Comparison of ENCODE assay signal across 2 cellular contexts in the genomic region with DNA sequence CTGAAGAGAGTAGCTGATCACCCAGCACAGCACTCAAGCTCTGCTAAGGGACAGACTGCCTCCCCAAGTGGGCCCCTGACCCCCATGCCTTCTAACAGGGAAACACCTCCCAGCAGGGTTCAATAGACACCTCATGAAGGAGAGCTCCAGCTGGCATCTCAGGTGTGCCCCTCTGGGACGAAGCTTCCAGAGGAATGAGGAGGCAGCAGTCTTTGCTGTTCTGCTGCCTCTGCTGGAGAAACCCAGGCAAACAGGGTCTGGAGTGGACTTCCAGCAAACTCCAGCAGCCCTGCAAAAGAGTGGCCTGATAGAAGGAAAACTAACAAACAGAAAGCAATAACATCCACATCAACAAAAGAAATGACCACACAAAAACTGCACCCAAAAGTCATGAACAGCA.
TF ChIP-seq lines count a peak whose summit lies in the region.

No MANE protein-coding gene starts in this region.

TF ChIP-seq in GM23338, 12 proteins besides CTCF, POLR2A, EP300 and RAD21 (continued from another document):
- no peak for TF ChIP-seq REST (IDR thresholded peaks at IDR 0.05; ENCODE audit: unreplicated experiment)
- TF ChIP-seq, protein P1, sequence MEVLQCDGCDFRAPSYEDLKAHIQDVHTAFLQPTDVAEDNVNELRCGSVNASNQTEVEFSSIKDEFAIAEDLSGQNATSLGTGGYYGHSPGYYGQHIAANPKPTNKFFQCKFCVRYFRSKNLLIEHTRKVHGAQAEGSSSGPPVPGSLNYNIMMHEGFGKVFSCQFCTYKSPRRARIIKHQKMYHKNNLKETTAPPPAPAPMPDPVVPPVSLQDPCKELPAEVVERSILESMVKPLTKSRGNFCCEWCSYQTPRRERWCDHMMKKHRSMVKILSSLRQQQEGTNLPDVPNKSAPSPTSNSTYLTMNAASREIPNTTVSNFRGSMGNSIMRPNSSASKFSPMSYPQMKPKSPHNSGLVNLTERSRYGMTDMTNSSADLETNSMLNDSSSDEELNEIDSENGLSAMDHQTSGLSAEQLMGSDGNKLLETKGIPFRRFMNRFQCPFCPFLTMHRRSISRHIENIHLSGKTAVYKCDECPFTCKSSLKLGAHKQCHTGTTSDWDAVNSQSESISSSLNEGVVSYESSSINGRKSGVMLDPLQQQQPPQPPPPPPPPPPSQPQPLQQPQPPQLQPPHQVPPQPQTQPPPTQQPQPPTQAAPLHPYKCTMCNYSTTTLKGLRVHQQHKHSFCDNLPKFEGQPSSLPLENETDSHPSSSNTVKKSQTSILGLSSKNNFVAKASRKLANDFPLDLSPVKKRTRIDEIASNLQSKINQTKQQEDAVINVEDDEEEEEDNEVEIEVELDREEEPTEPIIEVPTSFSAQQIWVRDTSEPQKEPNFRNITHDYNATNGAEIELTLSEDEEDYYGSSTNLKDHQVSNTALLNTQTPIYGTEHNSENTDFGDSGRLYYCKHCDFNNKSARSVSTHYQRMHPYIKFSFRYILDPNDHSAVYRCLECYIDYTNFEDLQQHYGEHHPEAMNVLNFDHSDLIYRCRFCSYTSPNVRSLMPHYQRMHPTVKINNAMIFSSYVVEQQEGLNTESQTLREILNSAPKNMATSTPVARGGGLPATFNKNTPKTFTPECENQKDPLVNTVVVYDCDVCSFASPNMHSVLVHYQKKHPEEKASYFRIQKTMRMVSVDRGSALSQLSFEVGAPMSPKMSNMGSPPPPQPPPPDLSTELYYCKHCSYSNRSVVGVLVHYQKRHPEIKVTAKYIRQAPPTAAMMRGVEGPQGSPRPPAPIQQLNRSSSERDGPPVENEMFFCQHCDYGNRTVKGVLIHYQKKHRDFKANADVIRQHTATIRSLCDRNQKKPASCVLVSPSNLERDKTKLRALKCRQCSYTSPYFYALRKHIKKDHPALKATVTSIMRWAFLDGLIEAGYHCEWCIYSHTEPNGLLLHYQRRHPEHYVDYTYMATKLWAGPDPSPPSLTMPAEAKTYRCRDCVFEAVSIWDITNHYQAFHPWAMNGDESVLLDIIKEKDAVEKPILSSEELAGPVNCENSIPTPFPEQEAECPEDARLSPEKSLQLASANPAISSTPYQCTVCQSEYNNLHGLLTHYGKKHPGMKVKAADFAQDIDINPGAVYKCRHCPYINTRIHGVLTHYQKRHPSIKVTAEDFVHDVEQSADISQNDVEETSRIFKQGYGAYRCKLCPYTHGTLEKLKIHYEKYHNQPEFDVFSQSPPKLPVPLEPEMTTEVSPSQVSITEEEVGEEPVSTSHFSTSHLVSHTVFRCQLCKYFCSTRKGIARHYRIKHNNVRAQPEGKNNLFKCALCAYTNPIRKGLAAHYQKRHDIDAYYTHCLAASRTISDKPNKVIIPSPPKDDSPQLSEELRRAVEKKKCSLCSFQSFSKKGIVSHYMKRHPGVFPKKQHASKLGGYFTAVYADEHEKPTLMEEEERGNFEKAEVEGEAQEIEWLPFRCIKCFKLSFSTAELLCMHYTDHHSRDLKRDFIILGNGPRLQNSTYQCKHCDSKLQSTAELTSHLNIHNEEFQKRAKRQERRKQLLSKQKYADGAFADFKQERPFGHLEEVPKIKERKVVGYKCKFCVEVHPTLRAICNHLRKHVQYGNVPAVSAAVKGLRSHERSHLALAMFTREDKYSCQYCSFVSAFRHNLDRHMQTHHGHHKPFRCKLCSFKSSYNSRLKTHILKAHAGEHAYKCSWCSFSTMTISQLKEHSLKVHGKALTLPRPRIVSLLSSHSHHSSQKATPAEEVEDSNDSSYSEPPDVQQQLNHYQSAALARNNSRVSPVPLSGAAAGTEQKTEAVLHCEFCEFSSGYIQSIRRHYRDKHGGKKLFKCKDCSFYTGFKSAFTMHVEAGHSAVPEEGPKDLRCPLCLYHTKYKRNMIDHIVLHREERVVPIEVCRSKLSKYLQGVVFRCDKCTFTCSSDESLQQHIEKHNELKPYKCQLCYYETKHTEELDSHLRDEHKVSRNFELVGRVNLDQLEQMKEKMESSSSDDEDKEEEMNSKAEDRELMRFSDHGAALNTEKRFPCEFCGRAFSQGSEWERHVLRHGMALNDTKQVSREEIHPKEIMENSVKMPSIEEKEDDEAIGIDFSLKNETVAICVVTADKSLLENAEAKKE (CRISPR knock-in tag; IDR thresholded peaks at IDR 0.05): no peak
- no peak for TF ChIP-seq ZNF114 (CRISPR knock-in tag; IDR thresholded peaks at IDR 0.05)
- TF ChIP-seq EZH2phosphoT487 (IDR thresholded peaks at IDR 0.05; ENCODE audit: unreplicated experiment): no peak
- no peak for TF ChIP-seq EZH2 (IDR thresholded peaks at IDR 0.05; ENCODE audit: low read depth, unreplicated experiment)
- TF ChIP-seq POLR2AphosphoS5 (IDR thresholded peaks at IDR 0.05; ENCODE audit: low read depth): no peak
- TF ChIP-seq NANOG (IDR thresholded peaks at IDR 0.05; ENCODE audit: borderline replicate concordance): no peak
- no peak for TF ChIP-seq JUNB (IDR thresholded peaks at IDR 0.05; ENCODE audit: unreplicated experiment)

TF ChIP-seq in WTC11, 78 proteins besides CTCF, POLR2A, EP300 and RAD21 (continued from another document):
- TF ChIP-seq, protein P2, sequence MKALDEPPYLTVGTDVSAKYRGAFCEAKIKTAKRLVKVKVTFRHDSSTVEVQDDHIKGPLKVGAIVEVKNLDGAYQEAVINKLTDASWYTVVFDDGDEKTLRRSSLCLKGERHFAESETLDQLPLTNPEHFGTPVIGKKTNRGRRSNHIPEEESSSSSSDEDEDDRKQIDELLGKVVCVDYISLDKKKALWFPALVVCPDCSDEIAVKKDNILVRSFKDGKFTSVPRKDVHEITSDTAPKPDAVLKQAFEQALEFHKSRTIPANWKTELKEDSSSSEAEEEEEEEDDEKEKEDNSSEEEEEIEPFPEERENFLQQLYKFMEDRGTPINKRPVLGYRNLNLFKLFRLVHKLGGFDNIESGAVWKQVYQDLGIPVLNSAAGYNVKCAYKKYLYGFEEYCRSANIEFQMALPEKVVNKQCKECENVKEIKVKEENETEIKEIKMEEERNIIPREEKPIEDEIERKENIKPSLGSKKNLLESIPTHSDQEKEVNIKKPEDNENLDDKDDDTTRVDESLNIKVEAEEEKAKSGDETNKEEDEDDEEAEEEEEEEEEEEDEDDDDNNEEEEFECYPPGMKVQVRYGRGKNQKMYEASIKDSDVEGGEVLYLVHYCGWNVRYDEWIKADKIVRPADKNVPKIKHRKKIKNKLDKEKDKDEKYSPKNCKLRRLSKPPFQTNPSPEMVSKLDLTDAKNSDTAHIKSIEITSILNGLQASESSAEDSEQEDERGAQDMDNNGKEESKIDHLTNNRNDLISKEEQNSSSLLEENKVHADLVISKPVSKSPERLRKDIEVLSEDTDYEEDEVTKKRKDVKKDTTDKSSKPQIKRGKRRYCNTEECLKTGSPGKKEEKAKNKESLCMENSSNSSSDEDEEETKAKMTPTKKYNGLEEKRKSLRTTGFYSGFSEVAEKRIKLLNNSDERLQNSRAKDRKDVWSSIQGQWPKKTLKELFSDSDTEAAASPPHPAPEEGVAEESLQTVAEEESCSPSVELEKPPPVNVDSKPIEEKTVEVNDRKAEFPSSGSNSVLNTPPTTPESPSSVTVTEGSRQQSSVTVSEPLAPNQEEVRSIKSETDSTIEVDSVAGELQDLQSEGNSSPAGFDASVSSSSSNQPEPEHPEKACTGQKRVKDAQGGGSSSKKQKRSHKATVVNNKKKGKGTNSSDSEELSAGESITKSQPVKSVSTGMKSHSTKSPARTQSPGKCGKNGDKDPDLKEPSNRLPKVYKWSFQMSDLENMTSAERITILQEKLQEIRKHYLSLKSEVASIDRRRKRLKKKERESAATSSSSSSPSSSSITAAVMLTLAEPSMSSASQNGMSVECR (CRISPR knock-in tag; IDR thresholded peaks at IDR 0.05; ENCODE audit: borderline replicate concordance): no peak
- TF ChIP-seq KAT7 (CRISPR knock-in tag; IDR thresholded peaks at IDR 0.05; ENCODE audit: borderline replicate concordance): no peak
- TF ChIP-seq GRHL2 (CRISPR knock-in tag; IDR thresholded peaks at IDR 0.05; ENCODE audit: insufficient replicate concordance, severe bottlenecking): no peak
- no peak for TF ChIP-seq ZSCAN18 (CRISPR knock-in tag; IDR thresholded peaks at IDR 0.05)
- TF ChIP-seq AR (CRISPR knock-in tag; IDR thresholded peaks at IDR 0.05): no peak
- TF ChIP-seq ZNF423 (CRISPR knock-in tag; IDR thresholded peaks at IDR 0.05): no peak
- TF ChIP-seq, protein P3, sequence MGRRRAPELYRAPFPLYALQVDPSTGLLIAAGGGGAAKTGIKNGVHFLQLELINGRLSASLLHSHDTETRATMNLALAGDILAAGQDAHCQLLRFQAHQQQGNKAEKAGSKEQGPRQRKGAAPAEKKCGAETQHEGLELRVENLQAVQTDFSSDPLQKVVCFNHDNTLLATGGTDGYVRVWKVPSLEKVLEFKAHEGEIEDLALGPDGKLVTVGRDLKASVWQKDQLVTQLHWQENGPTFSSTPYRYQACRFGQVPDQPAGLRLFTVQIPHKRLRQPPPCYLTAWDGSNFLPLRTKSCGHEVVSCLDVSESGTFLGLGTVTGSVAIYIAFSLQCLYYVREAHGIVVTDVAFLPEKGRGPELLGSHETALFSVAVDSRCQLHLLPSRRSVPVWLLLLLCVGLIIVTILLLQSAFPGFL (CRISPR knock-in tag; IDR thresholded peaks at IDR 0.05; ENCODE audit: borderline replicate concordance): no peak
- no peak for TF ChIP-seq SMAD3 (CRISPR knock-in tag; IDR thresholded peaks at IDR 0.05; ENCODE audit: borderline replicate concordance)
- TF ChIP-seq ESRRA (CRISPR knock-in tag; IDR thresholded peaks at IDR 0.05; ENCODE audit: borderline replicate concordance): no peak
- no peak for TF ChIP-seq MYBL2 (CRISPR knock-in tag; IDR thresholded peaks at IDR 0.05)
- no peak for TF ChIP-seq ZNF317 (CRISPR knock-in tag; IDR thresholded peaks at IDR 0.05; ENCODE audit: borderline replicate concordance, low read depth)
- TF ChIP-seq, protein P4, sequence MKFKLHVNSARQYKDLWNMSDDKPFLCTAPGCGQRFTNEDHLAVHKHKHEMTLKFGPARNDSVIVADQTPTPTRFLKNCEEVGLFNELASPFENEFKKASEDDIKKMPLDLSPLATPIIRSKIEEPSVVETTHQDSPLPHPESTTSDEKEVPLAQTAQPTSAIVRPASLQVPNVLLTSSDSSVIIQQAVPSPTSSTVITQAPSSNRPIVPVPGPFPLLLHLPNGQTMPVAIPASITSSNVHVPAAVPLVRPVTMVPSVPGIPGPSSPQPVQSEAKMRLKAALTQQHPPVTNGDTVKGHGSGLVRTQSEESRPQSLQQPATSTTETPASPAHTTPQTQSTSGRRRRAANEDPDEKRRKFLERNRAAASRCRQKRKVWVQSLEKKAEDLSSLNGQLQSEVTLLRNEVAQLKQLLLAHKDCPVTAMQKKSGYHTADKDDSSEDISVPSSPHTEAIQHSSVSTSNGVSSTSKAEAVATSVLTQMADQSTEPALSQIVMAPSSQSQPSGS (CRISPR knock-in tag; IDR thresholded peaks at IDR 0.05; ENCODE audit: borderline replicate concordance, low read depth): no peak
- no peak for TF ChIP-seq ZNF263 (CRISPR knock-in tag; IDR thresholded peaks at IDR 0.05; ENCODE audit: low read depth)
- TF ChIP-seq, protein P5, sequence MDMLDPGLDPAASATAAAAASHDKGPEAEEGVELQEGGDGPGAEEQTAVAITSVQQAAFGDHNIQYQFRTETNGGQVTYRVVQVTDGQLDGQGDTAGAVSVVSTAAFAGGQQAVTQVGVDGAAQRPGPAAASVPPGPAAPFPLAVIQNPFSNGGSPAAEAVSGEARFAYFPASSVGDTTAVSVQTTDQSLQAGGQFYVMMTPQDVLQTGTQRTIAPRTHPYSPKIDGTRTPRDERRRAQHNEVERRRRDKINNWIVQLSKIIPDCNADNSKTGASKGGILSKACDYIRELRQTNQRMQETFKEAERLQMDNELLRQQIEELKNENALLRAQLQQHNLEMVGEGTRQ (CRISPR knock-in tag; IDR thresholded peaks at IDR 0.05): no peak
- no peak for TF ChIP-seq TCF7 (CRISPR knock-in tag; IDR thresholded peaks at IDR 0.05; ENCODE audit: low read depth)
- no peak for TF ChIP-seq NR1H2 (CRISPR knock-in tag; IDR thresholded peaks at IDR 0.05)
